In genomic region chr17:68382582-68383085, GRCh38 we compare ENCODE assay signal across 23 cellular contexts.
A peak's percentile ranks its signal among the peaks of the same experiment; 100 is the strongest.
DNase-seq lines count a peak whose midpoint lies in the region; ATAC-seq, FAIRE-seq and TF ChIP-seq lines count a peak whose summit lies in the region.
"Had no signal": no experiment of that assay in that cellular context is flagged by ENCODE, and none has a peak within 500 bp of the region (broad histone marks: within the 10 kb centered on the region; RNA-seq: fewer than 3 reads in every experiment).

No MANE protein-coding gene starts in this region.

- H4K8ac ChIP-seq in mesendoderm (ENCODE audit: low read depth, low read length), result no peak overlapping the region

- DNase-seq in GM23248 (peak; percentile 21), SK-MEL-5 (ENCODE audit: low read depth, low spot score) (peak; percentile 54), iris pigment epithelial cell (ENCODE audit: low read depth) (peak; percentile 14), upper lobe of left lung (no peak), aorta (no peak), kidney (no peak), mesendoderm (no peak)
- DNase-seq: activated B cell treated with CpG ODN at 0.5 μM for 24 hours; activated CD8-positive, alpha-beta T cell treated with anti-CD3 and anti-CD28 coated beads, Interleukin-2, amount 10 ng/mL, durations not matched to agents 7 days and 5 days; activated T-cell treated with anti-CD3 and anti-CD28 coated beads, Interleukin-2, amount 50 U/mL, for 48 hours; body of pancreas; foreskin keratinocyte; GOT3; NCI-H1694; NCI-H2227 treated with DMSO at 0.1 percent for 48 hours had no signal

- H3K4ac ChIP-seq in mesendoderm (ENCODE audit: low read depth, low read length), result no peak overlapping the region

- no peaks in the 10 kb centered on the region for H3K79me2 ChIP-seq in GM23248 (ENCODE audit: insufficient read depth)
- no peaks in the 10 kb centered on the region for H3K79me2 ChIP-seq in mesendoderm (ENCODE audit: control insufficient read depth, insufficient read depth, low read length)

- ATAC-seq in upper lobe of left lung (ENCODE audit: low FRiP score in 2 of 2) (no peak), aorta (ENCODE audit: low FRiP score) (no peak)
- ATAC-seq: activated CD8-positive, alpha-beta T cell treated with anti-CD3 and anti-CD28 coated beads, Interleukin-2, amount 10 ng/mL, durations not matched to agents 7 days and 5 days; activated naive CD4-positive, alpha-beta T cell treated with anti-CD3 and anti-CD28 coated beads, Interleukin-2, amount 50 U/mL, for 72 hours; body of pancreas; foreskin keratinocyte; stimulated activated effector memory CD8-positive, alpha-beta T cell treated with anti-CD3 and anti-CD28 coated beads, Interleukin-12 subunit alpha, Interleukin-12 subunit beta, amount 100 ng/mL, for 72 hours had no signal

- H3F3A ChIP-seq in GM23248 (ENCODE audit: insufficient read depth), result peaks cover 48% of the 10 kb centered on the region

- no peak for FAIRE-seq in kidney (lab: Jason Lieb, UNC)
- FAIRE-seq: D721Med, G401.6 had no signal

- WGBS in GM23248 (ENCODE audit: low coverage in 1 of 2, low lambda C conversion rate in 2 of 2, missing lambda C conversion rate in 2 of 2), 2 experiments, result 95 to 96% methylated on average over 3 of the region's 3 CpGs
- 92 to 96% methylated on average over 3 of the region's 3 CpGs for WGBS in upper lobe of left lung, 2 donors
- WGBS in aorta, 2 donors, result 91 to 93% methylated on average over 3 of the region's 3 CpGs
- no CpG with 5 or more reads among the region's 3 CpGs for WGBS in mesendoderm (ENCODE audit: extremely low coverage, insufficient coverage, low lambda C conversion rate)

- no peak overlapping the region for H4K5ac ChIP-seq in mesendoderm (ENCODE audit: low read length)

- H2AFZ ChIP-seq in GM23248, result no peak overlapping the region

- H2AK5ac ChIP-seq in mesendoderm (ENCODE audit: low read length), result no peak overlapping the region

- no peaks in the 10 kb centered on the region for H4K20me1 ChIP-seq in GM23248 (ENCODE audit: insufficient read depth)
- H4K20me1 ChIP-seq: BLaER1 had no signal

- H3K4me2 ChIP-seq in GM23248 (ENCODE audit: unreplicated experiment) (peak overlapping the region; percentile 84), mesendoderm (ENCODE audit: low read length) (no peak overlapping the region)

- TF ChIP-seq POLR2A in upper lobe of left lung (IDR thresholded peaks at IDR 0.05), result no peak

- no peak overlapping the region for H3K4me3 ChIP-seq in GM23248
- H3K4me3 ChIP-seq in upper lobe of left lung, result no peak overlapping the region
- H3K4me3 ChIP-seq in aorta (ENCODE audit: low read length in 2 of 2), result no peak overlapping the region
- no peak overlapping the region for H3K4me3 ChIP-seq in kidney (ENCODE audit: low read length in 2 of 2)
- H3K4me3 ChIP-seq in mesendoderm (ENCODE audit: low read length), result no peak overlapping the region
- H3K4me3 ChIP-seq: BLaER1, body of pancreas, coronary artery, MG63, SK-N-MC had no signal

- in situ Hi-C loops in GM23248 (cut with MboI), result no loop called here
- in situ Hi-C loops in SK-MEL-5 (cut with HindIII; ENCODE audit: low pct_unique_long_range_greater_than_20kb, low sequenced_read_pairs), result no loop called here

- H3K36me3 ChIP-seq in GM23248 (ENCODE audit: low read depth) (no peaks in the 10 kb centered on the region), upper lobe of left lung (no peaks in the 10 kb centered on the region), aorta (ENCODE audit: control insufficient read depth in 1 of 2, insufficient read depth in 2 of 2, low read length in 1 of 2) (no peaks in the 10 kb centered on the region), kidney (ENCODE audit: control insufficient read depth in 1 of 2, insufficient read depth in 2 of 2, low read length in 2 of 2) (no peaks in the 10 kb centered on the region), mesendoderm (ENCODE audit: control insufficient read depth, insufficient read depth, low read length) (no peaks in the 10 kb centered on the region)
- H3K36me3 ChIP-seq: BLaER1, MG63 had no signal

- no peak overlapping the region for H3K23ac ChIP-seq in mesendoderm (ENCODE audit: low read length)

- no peak overlapping the region for H3K18ac ChIP-seq in mesendoderm (ENCODE audit: low read length)

- no peak for TF ChIP-seq EP300 in upper lobe of left lung (IDR thresholded peaks at IDR 0.05)

- H3K27ac ChIP-seq in GM23248 (peak overlapping the region; percentile 98), upper lobe of left lung (peak overlapping the region; percentile 62 to 77 (median 76)), aorta (ENCODE audit: low read depth in 1 of 2, low read length in 2 of 2) (no peak overlapping the region), kidney (ENCODE audit: low read depth in 2 of 2, low read length in 2 of 2) (no peak overlapping the region), mesendoderm (ENCODE audit: low read depth, low read length) (no peak overlapping the region)
- H3K27ac ChIP-seq: BLaER1, foreskin keratinocyte, SK-N-MC had no signal

- no peak overlapping the region for H2BK120ac ChIP-seq in mesendoderm (ENCODE audit: low read depth, low read length)

- no peak overlapping the region for H3K56ac ChIP-seq in mesendoderm (ENCODE audit: low read length)

- no peak overlapping the region for H2BK5ac ChIP-seq in mesendoderm (ENCODE audit: low read length)

- H3K79me1 ChIP-seq in mesendoderm (ENCODE audit: low read length), result no peaks in the 10 kb centered on the region

- H3K4me1 ChIP-seq in GM23248 (ENCODE audit: insufficient read depth) (peaks cover 59% of the 10 kb centered on the region), upper lobe of left lung (peaks cover 32 to 43% (median 34%) of the 10 kb centered on the region in 4 donors), aorta (ENCODE audit: control insufficient read depth in 1 of 2, insufficient read depth in 2 of 2, low read length in 2 of 2) (peaks cover 0 to 2% of the 10 kb centered on the region in 2 donors), kidney (ENCODE audit: control insufficient read depth in 1 of 2, insufficient read depth in 1 of 2, low read depth in 1 of 2, low read length in 2 of 2) (peaks cover 5 to 12% of the 10 kb centered on the region in 2 donors), mesendoderm (ENCODE audit: control insufficient read depth, low read depth, low read length) (peaks cover 9% of the 10 kb centered on the region)
- H3K4me1 ChIP-seq: foreskin keratinocyte had no signal

- TF ChIP-seq CTCF in upper lobe of left lung (IDR thresholded peaks at IDR 0.05) (no peak), kidney (IDR thresholded peaks at IDR 0.05; ENCODE audit: borderline replicate concordance, extremely low read depth, insufficient read depth) (no peak)

- H3K27me3 ChIP-seq in GM23248 (replicated peaks; ENCODE audit: insufficient read depth) (no peaks in the 10 kb centered on the region), upper lobe of left lung (no peaks in the 10 kb centered on the region), aorta (ENCODE audit: control insufficient read depth in 1 of 2, insufficient read depth in 2 of 2, low read length in 1 of 2) (no peaks in the 10 kb centered on the region), mesendoderm (ENCODE audit: insufficient read depth, low read length, poor library complexity) (no peaks in the 10 kb centered on the region)
- H3K27me3 ChIP-seq: BLaER1, body of pancreas, MG63 had no signal

- H3K9ac ChIP-seq in GM23248 (peak overlapping the region; percentile 82), kidney (ENCODE audit: low read length in 2 of 2) (no peak overlapping the region), mesendoderm (ENCODE audit: low read length) (no peak overlapping the region)
- H3K9ac ChIP-seq: BLaER1 had no signal

- no peaks in the 10 kb centered on the region for H3K9me3 ChIP-seq in GM23248 (ENCODE audit: low read depth)
- H3K9me3 ChIP-seq in upper lobe of left lung, result no peaks in the 10 kb centered on the region
- no peaks in the 10 kb centered on the region for H3K9me3 ChIP-seq in aorta (ENCODE audit: control insufficient read depth, low read length)
- no peaks in the 10 kb centered on the region for H3K9me3 ChIP-seq in kidney (ENCODE audit: control insufficient read depth in 1 of 2, low read length in 2 of 2)
- H3K9me3 ChIP-seq: BLaER1, body of pancreas, MG63 had no signal

- intact Hi-C loops in aorta (cut with DNase I), result no loop called here
- intact Hi-C loops in kidney (cut with DNase I), result no loop called here

- H3K9me2 ChIP-seq in GM23248 (ENCODE audit: insufficient read depth), result no peaks in the 10 kb centered on the region

- no peak overlapping the region for H2BK15ac ChIP-seq in mesendoderm (replicated peaks; ENCODE audit: low read depth)

Comparison
In these comparisons a context has a peak if more than half of its experiments do, and no peak if none do; other contexts are left out.
1. DNase-seq: peak in GM23248 (single experiment), SK-MEL-5 (single experiment) and iris pigment epithelial cell (single experiment); none in upper lobe of left lung (0 of 2), aorta (0 of 2), kidney (single experiment) and mesendoderm (single experiment).
2. H3K27ac ChIP-seq: peak in GM23248 (single experiment) and upper lobe of left lung (4 of 4); none in aorta (0 of 2), kidney (0 of 2) and mesendoderm (single experiment).